In genomic region chr2:99260184-99260583, GRCh38 we compare ENCODE assay signal across 8 cellular contexts. TPM values are rescaled to one million over a fixed set of nuclear protein-coding genes. Genes with fewer than 3 reads are reported as not detected.
"Had no signal": no experiment of that assay in that cellular context is flagged by ENCODE, and none has a peak within 500 bp of the region (broad histone marks: within the 10 kb centered on the region; RNA-seq: fewer than 3 reads in every experiment).

No MANE protein-coding gene starts in this region.

- DNase-seq: GDM1, GF-D8 had no signal

- FAIRE-seq: G401.6, GM12878, GM12891, GM12892, GM18507, GM19239 had no signal

- ATAC-seq: GM12878 had no signal

- H3K4me3 ChIP-seq: GM12878 had no signal

RNA-seq across cellular contexts. Expression of gene LYG2, which starts 4.7 kb away (rescaled TPM):
- total RNA-seq: GM12878 had no signal
